19 cellular contexts compared by ENCODE assay signal in genomic region chr9:130839237-130840111, GRCh38. TPM values are rescaled to one million over a fixed set of nuclear protein-coding genes. Genes with fewer than 3 reads are reported as not detected.
DNase-seq lines count a peak whose midpoint lies in the region; ATAC-seq and TF ChIP-seq lines count a peak whose summit lies in the region.
"Had no signal": no experiment of that assay in that cellular context is flagged by ENCODE, and none has a peak within 500 bp of the region (broad histone marks: within the 10 kb centered on the region; RNA-seq: fewer than 3 reads in every experiment).

No MANE protein-coding gene starts in this region.

- H3K4me3 ChIP-seq in hepatocyte (no peak overlapping the region), skeletal muscle satellite cell (ENCODE audit: low read length) (peak overlapping the region; percentile 13)

- H3K27ac ChIP-seq in angular gyrus (ENCODE audit: low read depth, low read length) (peak overlapping the region; percentile 29), hepatocyte (no peak overlapping the region)
- H3K27ac ChIP-seq: WERI-Rb-1 had no signal

- H3K27me3 ChIP-seq in hepatocyte (no peaks in the 10 kb centered on the region), skeletal muscle satellite cell (ENCODE audit: control insufficient read depth, insufficient read depth, low read length) (no peaks in the 10 kb centered on the region)

- peak; percentile 78 for DNase-seq in G401 (ENCODE audit: low spot score)
- no peak for DNase-seq in hepatocyte (ENCODE audit: low spot score)
- DNase-seq in mesenteric fat pad (ENCODE audit: low spot score), result no peak
- no peak for DNase-seq in NCI-H748 (lab: John Stamatoyannopoulos, UW; ENCODE audit: unreplicated experiment)
- DNase-seq: CD4-positive, CD25-positive, alpha-beta regulatory T cell; dermis blood vessel endothelial cell; foreskin fibroblast; GDM1; KBM-7; NCI-H187 treated with DMSO at 0.1 percent for 48 hours; stimulated activated CD4-positive, alpha-beta T cell treated with anti-CD3 and anti-CD28 coated beads, Interleukin-2, amount 100 ng/mL, for 48 hours; WERI-Rb-1 had no signal

- TF ChIP-seq CTCF in hepatocyte (IDR thresholded peaks at IDR 0.05; ENCODE audit: poor library complexity), result no peak

- no peaks in the 10 kb centered on the region for H3K9me3 ChIP-seq in hepatocyte (ENCODE audit: low read depth)
- no peaks in the 10 kb centered on the region for H3K9me3 ChIP-seq in skeletal muscle satellite cell (replicated peaks; ENCODE audit: low read length)

- H3K79me2 ChIP-seq in hepatocyte, result peaks cover 92% of the 10 kb centered on the region

- H3K4me1 ChIP-seq in hepatocyte (ENCODE audit: insufficient read depth) (peaks cover 59% of the 10 kb centered on the region), skeletal muscle satellite cell (ENCODE audit: control insufficient read depth, insufficient read depth, low read length) (peaks cover 60% of the 10 kb centered on the region)

- in situ Hi-C loops in G401 (cut with HindIII; ENCODE audit: low sequenced_read_pairs), result no loop called here

- no peak for ATAC-seq in HG03095 (IDR thresholded peaks at IDR 0.05; ENCODE audit: unreplicated experiment)
- ATAC-seq in HG02798 (IDR thresholded peaks at IDR 0.05; ENCODE audit: poor library complexity, unreplicated experiment), result no peak
- ATAC-seq: natural killer cell treated with Interleukin-12 subunit alpha and Interleukin-12 subunit beta and Interleukin-15 and Interleukin-18, amount 100 ng/mL, for 72 hours; stimulated activated effector memory CD8-positive, alpha-beta T cell treated with anti-CD3 and anti-CD28 coated beads, Interleukin-12 subunit alpha, Interleukin-12 subunit beta, amount 100 ng/mL, for 72 hours had no signal

- H2AFZ ChIP-seq in hepatocyte, result no peak overlapping the region

- H3K4me2 ChIP-seq in hepatocyte (peak overlapping the region; percentile 82), skeletal muscle satellite cell (ENCODE audit: low read length) (peak overlapping the region; percentile 99)

- H4K20me1 ChIP-seq in hepatocyte (ENCODE audit: insufficient read depth, poor library complexity, severe bottlenecking), result peaks cover 72% of the 10 kb centered on the region

- H3K36me3 ChIP-seq in hepatocyte (replicated peaks; ENCODE audit: insufficient read depth, low read depth) (no peaks in the 10 kb centered on the region), skeletal muscle satellite cell (ENCODE audit: insufficient read depth, low read length) (no peaks in the 10 kb centered on the region)

- WGBS in hepatocyte (ENCODE audit: low lambda C conversion rate, missing lambda C conversion rate), result 55% methylated on average over 8 of the region's 8 CpGs

- H3K9ac ChIP-seq in skeletal muscle satellite cell (ENCODE audit: low read depth, low read length), result peak overlapping the region; percentile 41

- no peaks in the 10 kb centered on the region for H3K9me2 ChIP-seq in hepatocyte (replicated peaks; ENCODE audit: insufficient read depth)

RNA-seq across cellular contexts. Expression of gene ABL1, which starts 4.4 kb away (rescaled TPM):
- 22.3 and 27.1 TPM in 2 replicates for total RNA-seq in G401 (2014; rRNA removed; shearing (Covaris generic))
- total RNA-seq in hepatocyte (44.5 and 46.6 TPM in 2 replicates), mesenteric fat pad (92.4 TPM)
- polyA plus RNA-seq in hepatocyte, result 41.1 and 43.2 TPM in 2 replicates
- 83.4 and 89.8 TPM in 2 replicates for total RNA-seq in skeletal muscle satellite cell (2012; rRNA removed)

RNA-seq across cellular contexts. Expression of gene QRFP, which starts 57.1 kb away (rescaled TPM):
- total RNA-seq in G401 (2014; rRNA removed; shearing (Covaris generic)), result not detected in 2 replicates
- total RNA-seq in hepatocyte, result not detected in 2 replicates
- polyA plus RNA-seq in hepatocyte, result 0.21 and 0.74 TPM in 2 replicates
- not detected in 2 replicates for total RNA-seq in skeletal muscle satellite cell (2012; rRNA removed)
- total RNA-seq in mesenteric fat pad, result not detected
- total RNA-seq: CD4-positive, CD25-positive, alpha-beta regulatory T cell; dermis blood vessel endothelial cell; kidney epithelial cell; natural killer cell treated with Interleukin-12 subunit alpha and Interleukin-12 subunit beta and Interleukin-15 and Interleukin-18, amount 100 ng/mL, for 72 hours had no signal
- polyA plus RNA-seq: CD4-positive, CD25-positive, alpha-beta regulatory T cell had no signal
